9 cellular contexts compared by ENCODE assay signal in the genomic region with DNA sequence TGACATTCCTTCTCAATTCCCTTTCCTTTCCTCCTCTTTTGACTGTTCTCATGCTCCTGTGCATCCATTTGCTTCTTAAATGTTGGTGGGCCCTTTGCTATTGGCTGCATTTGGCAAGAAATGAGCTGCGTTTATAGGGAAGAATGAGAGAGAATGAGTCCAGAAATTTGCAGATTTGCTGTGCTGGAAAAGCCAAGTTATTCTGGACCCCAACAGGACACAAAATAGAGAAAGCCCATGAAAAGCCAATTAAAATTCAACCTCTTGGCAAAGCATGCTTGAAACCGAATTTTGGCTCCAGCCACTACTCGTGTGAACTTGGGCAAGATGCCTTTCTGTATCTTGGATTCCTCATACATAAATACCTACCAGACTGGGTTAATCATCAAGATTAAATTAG. TPM values are rescaled to one million over a fixed set of nuclear protein-coding genes. Genes with fewer than 3 reads are reported as not detected.
A peak's percentile ranks its signal among the peaks of the same experiment; 100 is the strongest.
DNase-seq lines count a peak whose midpoint lies in the region; ATAC-seq and TF ChIP-seq lines count a peak whose summit lies in the region.
"Had no signal": no experiment of that assay in that cellular context is flagged by ENCODE, and none has a peak within 500 bp of the region (broad histone marks: within the 10 kb centered on the region; RNA-seq: fewer than 3 reads in every experiment).

No MANE protein-coding gene starts in this region.

- H3K27me3 Mint-ChIP-seq in HFFc6 (ENCODE audit: insufficient read depth) = peaks cover 3% of the 10 kb centered on the region
- H3K27me3 Mint-ChIP-seq in activated naive CD8-positive, alpha-beta T cell treated with anti-CD3 and anti-CD28 coated beads, Interleukin-2, amount 10 ng/mL, durations not matched to agents 7 days and 5 days = peaks cover 16% of the 10 kb centered on the region

- no peak for ATAC-seq in activated naive CD8-positive, alpha-beta T cell treated with anti-CD3 and anti-CD28 coated beads, Interleukin-2, amount 10 ng/mL, durations not matched to agents 7 days and 5 days (ENCODE audit: low read depth)
- no peak for ATAC-seq in HG02973 (IDR thresholded peaks at IDR 0.05; ENCODE audit: unreplicated experiment)
- no peak for ATAC-seq in GM18517 (IDR thresholded peaks at IDR 0.05; ENCODE audit: unreplicated experiment)
- ATAC-seq in GM19455 (IDR thresholded peaks at IDR 0.05; ENCODE audit: unreplicated experiment) = no peak
- ATAC-seq in HG02623 (IDR thresholded peaks at IDR 0.05; ENCODE audit: unreplicated experiment) = no peak

- H3K9me3 Mint-ChIP-seq in HFFc6 = no peaks in the 10 kb centered on the region
- no peaks in the 10 kb centered on the region for H3K9me3 Mint-ChIP-seq in activated naive CD8-positive, alpha-beta T cell treated with anti-CD3 and anti-CD28 coated beads, Interleukin-2, amount 10 ng/mL, durations not matched to agents 7 days and 5 days

- H3K4me3 Mint-ChIP-seq in HFFc6 = peak overlapping the region; percentile 90
- peak overlapping the region; percentile 91 for H3K4me3 Mint-ChIP-seq in activated naive CD8-positive, alpha-beta T cell treated with anti-CD3 and anti-CD28 coated beads, Interleukin-2, amount 10 ng/mL, durations not matched to agents 7 days and 5 days

- no peak overlapping the region for H2AFZ ChIP-seq in ACC112 (ENCODE audit: low read length, unreplicated experiment)

- H3K9ac ChIP-seq in liver (ENCODE audit: low read depth in 1 of 2, low read length in 2 of 2) = no peak overlapping the region

- no peak for TF ChIP-seq RAD21 in liver (IDR thresholded peaks at IDR 0.05)

- H3K4me1 ChIP-seq in ACC112 (ENCODE audit: control insufficient read depth, insufficient read depth, low read length, unreplicated experiment) (peaks cover 7% of the 10 kb centered on the region), liver (ENCODE audit: control insufficient read depth in 4 of 4, insufficient read depth in 4 of 4, low read length in 3 of 4) (peaks cover 12 to 41% (median 29%) of the 10 kb centered on the region in 4 donors)

- H3K27me3 ChIP-seq in ACC112 (ENCODE audit: insufficient read depth, low read length) (no peaks in the 10 kb centered on the region), liver (ENCODE audit: control insufficient read depth in 4 of 4, insufficient read depth in 4 of 4, low read length in 3 of 4) (no peaks in the 10 kb centered on the region)
- H3K27me3 ChIP-seq: SJSA1 had no signal

- POLR2A ChIA-PET in activated naive CD8-positive, alpha-beta T cell treated with anti-CD3 and anti-CD28 coated beads, Interleukin-2, amount 10 ng/mL, durations not matched to agents 7 days and 5 days (lab: Charles Lee) = interaction anchor here (1.4 to 2.1 kb wide), 2 partner anchors 143 to 229 kb away, joined by 3 to 6 read pairs; partner anchors contain the start of gene ILKAP

- DNase-seq in HFFc6 = no peak
- no peak for DNase-seq in activated naive CD8-positive, alpha-beta T cell treated with anti-CD3 and anti-CD28 coated beads, Interleukin-2, amount 10 ng/mL, durations not matched to agents 7 days and 5 days

- peaks cover 20% of the 10 kb centered on the region for H3K79me2 ChIP-seq in ACC112 (ENCODE audit: control insufficient read depth, insufficient read depth, low read length, unreplicated experiment)

- H3K4me3 ChIP-seq in ACC112 (ENCODE audit: low read depth, low read length) (peak overlapping the region; percentile 96), liver (ENCODE audit: low read depth in 1 of 3, low read length in 3 of 3) (peak overlapping the region; percentile 85 to 95 (median 90))

- H3K27ac ChIP-seq in ACC112 (ENCODE audit: low read depth, low read length) (no peak overlapping the region), liver (ENCODE audit: low read depth in 1 of 2, low read length in 2 of 2) (no peak overlapping the region)

- H3K4me1 Mint-ChIP-seq in HFFc6 (ENCODE audit: low read depth) = peaks cover 22% of the 10 kb centered on the region
- H3K4me1 Mint-ChIP-seq in activated naive CD8-positive, alpha-beta T cell treated with anti-CD3 and anti-CD28 coated beads, Interleukin-2, amount 10 ng/mL, durations not matched to agents 7 days and 5 days = peaks cover 40% of the 10 kb centered on the region

- 59% methylated on average over 3 of the region's 3 CpGs for WGBS in liver

- no peaks in the 10 kb centered on the region for H3K36me3 ChIP-seq in ACC112 (ENCODE audit: insufficient read depth, low read length)
- no peaks in the 10 kb centered on the region for H3K36me3 ChIP-seq in liver (ENCODE audit: control insufficient read depth in 4 of 4, insufficient read depth in 3 of 4, low read depth in 1 of 4, low read length in 3 of 4)

- peak overlapping the region; percentile 86; the same call in 1 of the 2 replicates for H3K27ac Mint-ChIP-seq in HFFc6
- H3K27ac Mint-ChIP-seq in activated naive CD8-positive, alpha-beta T cell treated with anti-CD3 and anti-CD28 coated beads, Interleukin-2, amount 10 ng/mL, durations not matched to agents 7 days and 5 days = peak overlapping the region; percentile 83

- no peaks in the 10 kb centered on the region for H3K9me3 ChIP-seq in liver (ENCODE audit: control insufficient read depth in 4 of 4, low read length in 3 of 4)
- H3K9me3 ChIP-seq: SJSA1 had no signal

- TF ChIP-seq CTCF in HFFc6 (IDR thresholded peaks at IDR 0.05) (no peak), liver (IDR thresholded peaks at IDR 0.05; ENCODE audit: low read depth, low read length, missing input control) (no peak)

- H3K36me3 Mint-ChIP-seq in HFFc6 (ENCODE audit: low read depth) = peaks cover 15% of the 10 kb centered on the region
- peaks cover 16% of the 10 kb centered on the region for H3K36me3 Mint-ChIP-seq in activated naive CD8-positive, alpha-beta T cell treated with anti-CD3 and anti-CD28 coated beads, Interleukin-2, amount 10 ng/mL, durations not matched to agents 7 days and 5 days

TF ChIP-seq in liver, 16 proteins besides CTCF, POLR2A, EP300 and RAD21:
- TF ChIP-seq EGR1 (IDR thresholded peaks at IDR 0.05; ENCODE audit: low read depth in 2 of 2) (no peak), HNF4G (IDR thresholded peaks at IDR 0.05) (no peak), GABPA (IDR thresholded peaks at IDR 0.05 in 1 of 2, conservative IDR thresholded peaks at IDR 0.05 in 1 of 2) (no peak), SP1 (IDR thresholded peaks at IDR 0.05) (no peak), JUND (IDR thresholded peaks at IDR 0.05) (no peak), HNF4A (conservative IDR thresholded peaks at IDR 0.05) (no peak), TAF1 (conservative IDR thresholded peaks at IDR 0.05) (no peak), RXRA (IDR thresholded peaks at IDR 0.05) (no peak)
- TF ChIP-seq, protein P1, sequence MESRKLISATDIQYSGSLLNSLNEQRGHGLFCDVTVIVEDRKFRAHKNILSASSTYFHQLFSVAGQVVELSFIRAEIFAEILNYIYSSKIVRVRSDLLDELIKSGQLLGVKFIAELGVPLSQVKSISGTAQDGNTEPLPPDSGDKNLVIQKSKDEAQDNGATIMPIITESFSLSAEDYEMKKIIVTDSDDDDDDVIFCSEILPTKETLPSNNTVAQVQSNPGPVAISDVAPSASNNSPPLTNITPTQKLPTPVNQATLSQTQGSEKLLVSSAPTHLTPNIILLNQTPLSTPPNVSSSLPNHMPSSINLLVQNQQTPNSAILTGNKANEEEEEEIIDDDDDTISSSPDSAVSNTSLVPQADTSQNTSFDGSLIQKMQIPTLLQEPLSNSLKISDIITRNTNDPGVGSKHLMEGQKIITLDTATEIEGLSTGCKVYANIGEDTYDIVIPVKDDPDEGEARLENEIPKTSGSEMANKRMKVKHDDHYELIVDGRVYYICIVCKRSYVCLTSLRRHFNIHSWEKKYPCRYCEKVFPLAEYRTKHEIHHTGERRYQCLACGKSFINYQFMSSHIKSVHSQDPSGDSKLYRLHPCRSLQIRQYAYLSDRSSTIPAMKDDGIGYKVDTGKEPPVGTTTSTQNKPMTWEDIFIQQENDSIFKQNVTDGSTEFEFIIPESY (IDR thresholded peaks at IDR 0.05) = no peak
- TF ChIP-seq, protein P2, sequence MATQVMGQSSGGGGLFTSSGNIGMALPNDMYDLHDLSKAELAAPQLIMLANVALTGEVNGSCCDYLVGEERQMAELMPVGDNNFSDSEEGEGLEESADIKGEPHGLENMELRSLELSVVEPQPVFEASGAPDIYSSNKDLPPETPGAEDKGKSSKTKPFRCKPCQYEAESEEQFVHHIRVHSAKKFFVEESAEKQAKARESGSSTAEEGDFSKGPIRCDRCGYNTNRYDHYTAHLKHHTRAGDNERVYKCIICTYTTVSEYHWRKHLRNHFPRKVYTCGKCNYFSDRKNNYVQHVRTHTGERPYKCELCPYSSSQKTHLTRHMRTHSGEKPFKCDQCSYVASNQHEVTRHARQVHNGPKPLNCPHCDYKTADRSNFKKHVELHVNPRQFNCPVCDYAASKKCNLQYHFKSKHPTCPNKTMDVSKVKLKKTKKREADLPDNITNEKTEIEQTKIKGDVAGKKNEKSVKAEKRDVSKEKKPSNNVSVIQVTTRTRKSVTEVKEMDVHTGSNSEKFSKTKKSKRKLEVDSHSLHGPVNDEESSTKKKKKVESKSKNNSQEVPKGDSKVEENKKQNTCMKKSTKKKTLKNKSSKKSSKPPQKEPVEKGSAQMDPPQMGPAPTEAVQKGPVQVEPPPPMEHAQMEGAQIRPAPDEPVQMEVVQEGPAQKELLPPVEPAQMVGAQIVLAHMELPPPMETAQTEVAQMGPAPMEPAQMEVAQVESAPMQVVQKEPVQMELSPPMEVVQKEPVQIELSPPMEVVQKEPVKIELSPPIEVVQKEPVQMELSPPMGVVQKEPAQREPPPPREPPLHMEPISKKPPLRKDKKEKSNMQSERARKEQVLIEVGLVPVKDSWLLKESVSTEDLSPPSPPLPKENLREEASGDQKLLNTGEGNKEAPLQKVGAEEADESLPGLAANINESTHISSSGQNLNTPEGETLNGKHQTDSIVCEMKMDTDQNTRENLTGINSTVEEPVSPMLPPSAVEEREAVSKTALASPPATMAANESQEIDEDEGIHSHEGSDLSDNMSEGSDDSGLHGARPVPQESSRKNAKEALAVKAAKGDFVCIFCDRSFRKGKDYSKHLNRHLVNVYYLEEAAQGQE (IDR thresholded peaks at IDR 0.05) = no peak

RNA-seq across cellular contexts. Expression of gene SCLY, which starts 1.3 kb away (rescaled TPM):
- 10 to 100 TPM; 11.3 to 16.4 (median 12.3) TPM for total RNA-seq in HFFc6 (2021; fragmentation: NEBNext Ultra II Directional; extraction: Animal tissue kit (Norgen Biotek cat#: 25700))
- 10 to 100 TPM; 27.8 to 30.6 TPM for total RNA-seq in activated naive CD8-positive, alpha-beta T cell treated with anti-CD3 and anti-CD28 coated beads, Interleukin-2, amount 10 ng/mL, durations not matched to agents 7 days and 5 days
- 10 to 100 TPM; 23.5 to 39.2 TPM for total RNA-seq in liver
- polyA plus RNA-seq in liver = 10 to 100 TPM; 21.6 to 26.6 TPM

RNA-seq across cellular contexts. Expression of gene ESPNL, which starts 40.6 kb away (rescaled TPM):
- 1 to 10 TPM; 1.0 to 3.0 (median 2.6) TPM for total RNA-seq in HFFc6 (2021; fragmentation: NEBNext Ultra II Directional; extraction: Animal tissue kit (Norgen Biotek cat#: 25700))
- under 1 TPM; 0.09 to 0.11 TPM for total RNA-seq in activated naive CD8-positive, alpha-beta T cell treated with anti-CD3 and anti-CD28 coated beads, Interleukin-2, amount 10 ng/mL, durations not matched to agents 7 days and 5 days
- total RNA-seq in liver = under 1 TPM; 0.42 to 0.59 TPM
- under 1 TPM; 0.08 to 0.28 TPM for polyA plus RNA-seq in liver
